ENCODE assay signal across 13 cellular contexts in genomic region chr3:31157028-31157694, GRCh38.
DNase-seq lines count a peak whose midpoint lies in the region; ATAC-seq lines count a peak whose summit lies in the region.
"Had no signal": no experiment of that assay in that cellular context is flagged by ENCODE, and none has a peak within 500 bp of the region (broad histone marks: within the 10 kb centered on the region; RNA-seq: fewer than 3 reads in every experiment).

No MANE protein-coding gene starts in this region.

- intact Hi-C loops in naive thymus-derived CD4-positive, alpha-beta T cell (cut with micrococcal nuclease): loop anchor here in 1 of 2 donors (2.0 kb wide), 1 partner anchor 70 kb away; no protein-coding TSS in a partner anchor

- H3K9me3 Mint-ChIP-seq in naive thymus-derived CD4-positive, alpha-beta T cell: peaks cover 0 to 14% (median 0%) of the 10 kb centered on the region in 11 donors

- no peak overlapping the region for H3K27ac ChIP-seq in naive thymus-derived CD4-positive, alpha-beta T cell (ENCODE audit: low read depth, low read length)

- no peaks in the 10 kb centered on the region for H3K9me3 ChIP-seq in naive thymus-derived CD4-positive, alpha-beta T cell (ENCODE audit: control insufficient read depth in 2 of 3, low read length in 3 of 3)

- peak overlapping the region in 8 of 9 donors; percentile 3 to 69 (median 50) for H3K27ac Mint-ChIP-seq in naive thymus-derived CD4-positive, alpha-beta T cell

- peaks cover 9 to 13% (median 10%) of the 10 kb centered on the region in 7 donors for H3K4me1 Mint-ChIP-seq in naive thymus-derived CD4-positive, alpha-beta T cell

- peak; percentile 37 for ATAC-seq in naive thymus-derived CD4-positive, alpha-beta T cell
- no peak for ATAC-seq in GM18520 (IDR thresholded peaks at IDR 0.05; ENCODE audit: unreplicated experiment)

- H3K27me3 Mint-ChIP-seq in naive thymus-derived CD4-positive, alpha-beta T cell: no peaks in the 10 kb centered on the region

- H3K4me3 Mint-ChIP-seq in naive thymus-derived CD4-positive, alpha-beta T cell: peak overlapping the region in 9 of 10 donors; percentile 27 to 78 (median 71)

- CTCF ChIA-PET in naive thymus-derived CD4-positive, alpha-beta T cell (lab: Charles Lee): interaction anchor here (0.5 to 2.2 kb wide), 2 partner anchors 9 to 18 kb away, joined by 4 to 9 read pairs; no protein-coding TSS in a partner anchor

- DNase-seq in NCI-H82 (lab: John Stamatoyannopoulos, UW) (peak; percentile 2), NCI-H82 treated with DMSO at 0.1 percent for 48 hours (lab: John Stamatoyannopoulos, UW; ENCODE audit: unreplicated experiment) (no peak), HCEC 1CT (peak; percentile 35), RPMI8226 (peak; percentile 46), kidney tubule cell (ENCODE audit: low spot score) (no peak), globus pallidus (ENCODE audit: low spot score) (no peak)
- DNase-seq in naive thymus-derived CD4-positive, alpha-beta T cell: peak in 4 of 9 donors; percentile 0 to 19 (median 2)
- DNase-seq: activated CD8-positive, alpha-beta memory T cell treated with anti-CD3 and anti-CD28 coated beads for 24 hours; islet precursor cell; NCI-H1417 treated with DMSO at 0.1 percent for 48 hours; NCI-H774; retina had no signal

- H3K36me3 Mint-ChIP-seq in naive thymus-derived CD4-positive, alpha-beta T cell: peaks cover 0 to 4% (median 0%) of the 10 kb centered on the region in 5 donors

- no peaks in the 10 kb centered on the region for H3K36me3 ChIP-seq in naive thymus-derived CD4-positive, alpha-beta T cell (ENCODE audit: control insufficient read depth in 2 of 3, insufficient read depth in 3 of 3, low read length in 3 of 3)

- peak overlapping the region; percentile 19 for H3K4me3 ChIP-seq in naive thymus-derived CD4-positive, alpha-beta T cell (ENCODE audit: low read length)

- H3K4me1 ChIP-seq in naive thymus-derived CD4-positive, alpha-beta T cell (ENCODE audit: control insufficient read depth in 2 of 2, insufficient read depth in 2 of 2, low read length in 2 of 2): no peaks in the 10 kb centered on the region

- H3K27me3 ChIP-seq in naive thymus-derived CD4-positive, alpha-beta T cell (ENCODE audit: control insufficient read depth in 2 of 2, insufficient read depth in 2 of 2, low read length in 2 of 2): no peaks in the 10 kb centered on the region

- POLR2A ChIA-PET in naive thymus-derived CD4-positive, alpha-beta T cell (lab: Charles Lee): interaction anchor here (0.6 kb wide), 1 partner anchor 425 kb away, joined by 3 read pairs; no protein-coding TSS in a partner anchor

Comparison
In these comparisons a context has a peak if more than half of its experiments do, and no peak if none do; other contexts are left out.
1. DNase-seq: peak in NCI-H82 (single experiment), HCEC 1CT (single experiment) and RPMI8226 (single experiment); none in NCI-H82 treated with DMSO at 0.1 percent for 48 hours (single experiment), kidney tubule cell (single experiment) and globus pallidus (single experiment).